Comparison of ENCODE assay signal across 1 cellular context in the genomic region with DNA sequence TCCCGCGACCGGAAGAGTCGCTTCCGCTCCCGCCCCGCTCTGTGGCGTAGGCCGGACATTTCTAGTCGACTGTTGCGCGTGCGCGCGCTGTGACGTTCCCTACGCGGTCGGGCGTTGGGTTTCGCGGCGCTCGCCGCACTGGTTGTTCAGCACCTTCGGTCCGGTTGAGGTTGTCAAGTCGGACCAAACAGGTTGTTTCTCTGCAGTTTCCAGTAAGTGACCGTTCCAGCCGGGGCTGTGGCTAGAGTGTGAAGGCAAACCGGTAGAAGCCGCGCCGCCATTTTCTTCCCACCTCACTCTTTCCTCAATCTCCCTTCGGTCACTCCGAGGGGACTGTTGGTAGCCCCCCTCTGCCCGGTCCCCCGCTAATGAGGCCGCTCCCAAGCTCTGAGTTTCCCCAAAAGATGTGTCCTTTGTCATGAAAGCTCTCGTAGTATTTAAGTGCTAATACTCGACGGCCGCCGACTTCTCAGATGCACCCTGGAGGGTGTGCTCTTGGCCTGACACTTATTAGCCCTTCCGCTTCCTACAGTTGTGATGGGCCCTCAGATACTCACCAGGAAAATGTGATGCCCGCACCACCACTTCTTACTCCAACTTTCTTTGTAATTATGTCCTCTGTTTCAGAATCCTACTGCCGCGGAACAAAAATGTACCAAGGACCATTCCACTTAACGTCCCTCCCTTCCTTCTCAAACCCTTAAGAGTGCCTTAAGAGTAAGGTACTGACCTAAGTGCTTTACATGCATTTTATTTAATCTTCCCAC.
A peak's percentile ranks its signal among the peaks of the same experiment; 100 is the strongest.
TF ChIP-seq lines count a peak whose summit lies in the region.

No MANE protein-coding gene starts in this region.

TF ChIP-seq in K562, 482 proteins besides CTCF, POLR2A, EP300 and RAD21 (continued from another document and continues in another):
- TF ChIP-seq, protein P1, sequence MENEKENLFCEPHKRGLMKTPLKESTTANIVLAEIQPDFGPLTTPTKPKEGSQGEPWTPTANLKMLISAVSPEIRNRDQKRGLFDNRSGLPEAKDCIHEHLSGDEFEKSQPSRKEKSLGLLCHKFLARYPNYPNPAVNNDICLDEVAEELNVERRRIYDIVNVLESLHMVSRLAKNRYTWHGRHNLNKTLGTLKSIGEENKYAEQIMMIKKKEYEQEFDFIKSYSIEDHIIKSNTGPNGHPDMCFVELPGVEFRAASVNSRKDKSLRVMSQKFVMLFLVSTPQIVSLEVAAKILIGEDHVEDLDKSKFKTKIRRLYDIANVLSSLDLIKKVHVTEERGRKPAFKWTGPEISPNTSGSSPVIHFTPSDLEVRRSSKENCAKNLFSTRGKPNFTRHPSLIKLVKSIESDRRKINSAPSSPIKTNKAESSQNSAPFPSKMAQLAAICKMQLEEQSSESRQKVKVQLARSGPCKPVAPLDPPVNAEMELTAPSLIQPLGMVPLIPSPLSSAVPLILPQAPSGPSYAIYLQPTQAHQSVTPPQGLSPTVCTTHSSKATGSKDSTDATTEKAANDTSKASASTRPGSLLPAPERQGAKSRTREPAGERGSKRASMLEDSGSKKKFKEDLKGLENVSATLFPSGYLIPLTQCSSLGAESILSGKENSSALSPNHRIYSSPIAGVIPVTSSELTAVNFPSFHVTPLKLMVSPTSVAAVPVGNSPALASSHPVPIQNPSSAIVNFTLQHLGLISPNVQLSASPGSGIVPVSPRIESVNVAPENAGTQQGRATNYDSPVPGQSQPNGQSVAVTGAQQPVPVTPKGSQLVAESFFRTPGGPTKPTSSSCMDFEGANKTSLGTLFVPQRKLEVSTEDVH (IDR thresholded peaks at IDR 0.05; ENCODE audit: low read depth, partially characterized antibody): peak; percentile 49
- TF ChIP-seq BRD9 (IDR thresholded peaks at IDR 0.05; ENCODE audit: low read depth, partially characterized antibody) (peak; percentile 86), CSDE1 (IDR thresholded peaks at IDR 0.05) (no peak; a peak in 1 of 4 replicates), WHSC1 (IDR thresholded peaks at IDR 0.05; ENCODE audit: low read length) (no peak), KLF1 (tag; IDR thresholded peaks at IDR 0.05) (peak; percentile 75; the same call in 1 of the 2 replicates), ZNF384 (IDR thresholded peaks at IDR 0.05; ENCODE audit: low read depth, low read length) (0 out of 2 replicates have a peak, but pooled peaks have one; percentile 33), ZBTB17 (CRISPR knock-in tag; IDR thresholded peaks at IDR 0.05) (peak; percentile 82), XRCC3 (IDR thresholded peaks at IDR 0.05) (no peak), MYNN (IDR thresholded peaks at IDR 0.05) (no peak; the same call in 1 of the 2 replicates), MYNN (CRISPR knock-in tag; IDR thresholded peaks at IDR 0.05) (no peak), SLC30A9 (CRISPR knock-in tag; IDR thresholded peaks at IDR 0.05) (no peak), GABPA (tag; conservative IDR thresholded peaks at IDR 0.05; ENCODE audit: low read depth) (peak; percentile 87), ZNF780A (CRISPR knock-in tag; IDR thresholded peaks at IDR 0.05) (no peak), MTA3 (IDR thresholded peaks at IDR 0.05; ENCODE audit: borderline replicate concordance) (peak; percentile 87; the same call in 1 of the 2 replicates), FOXA1 (IDR thresholded peaks at IDR 0.05; ENCODE audit: borderline replicate concordance) (no peak), ZNF41 (CRISPR knock-in tag; conservative IDR thresholded peaks at IDR 0.05) (peak; percentile 63; the same call in 1 of the 2 replicates), FOXA3 (CRISPR knock-in tag; conservative IDR thresholded peaks at IDR 0.05 in 1 of 2, IDR thresholded peaks at IDR 0.05 in 1 of 2) (peak in 1 of 2 experiments; percentile 70; a peak in 1 of 4 replicates), RFX1 (IDR thresholded peaks at IDR 0.05) (no peak), NR2C1 (IDR thresholded peaks at IDR 0.05) (no peak), NR2C1 (tag; IDR thresholded peaks at IDR 0.05) (no peak), ZSCAN32 (CRISPR knock-in tag; IDR thresholded peaks at IDR 0.05) (no peak), NFATC3 (IDR thresholded peaks at IDR 0.05) (no peak), FOXP1 (CRISPR knock-in tag; IDR thresholded peaks at IDR 0.05) (peak; percentile 93), HNRNPUL1 (IDR thresholded peaks at IDR 0.05; ENCODE audit: low read length) (no peak), DMBX1 (CRISPR knock-in tag; IDR thresholded peaks at IDR 0.05; ENCODE audit: borderline replicate concordance) (peak; percentile 62), ZNF717 (CRISPR knock-in tag; IDR thresholded peaks at IDR 0.05) (no peak; the same call in 1 of the 2 replicates), CBFA2T3 (IDR thresholded peaks at IDR 0.05) (no peak), ZKSCAN1 (IDR thresholded peaks at IDR 0.05; ENCODE audit: low read depth, low read length) (no peak), TBL1XR1 (IDR thresholded peaks at IDR 0.05; ENCODE audit: low read length in 2 of 2) (peak; percentile 65 to 91; a peak in 3 of 4 replicates), RBM34 (IDR thresholded peaks at IDR 0.05; ENCODE audit: borderline replicate concordance, insufficient read depth, low read length) (no peak), KDM4B (IDR thresholded peaks at IDR 0.05; ENCODE audit: borderline replicate concordance in 2 of 2, low read depth in 1 of 2) (peak in 1 of 2 experiments; percentile 88; a peak in 2 of 4 replicates), MCM7 (IDR thresholded peaks at IDR 0.05) (no peak), TEAD4 (IDR thresholded peaks at IDR 0.05; ENCODE audit: low read length) (no peak; the same call in none of the 2 replicates), TEAD4 (CRISPR knock-in tag; IDR thresholded peaks at IDR 0.05; ENCODE audit: borderline replicate concordance) (peak; percentile 83; the same call in 1 of the 2 replicates), SPI1 (IDR thresholded peaks at IDR 0.05; ENCODE audit: borderline replicate concordance, low read depth, low read length) (peak; percentile 53; the same call in 1 of the 2 replicates), YBX1 (IDR thresholded peaks at IDR 0.05) (no peak), STAG1 (CRISPR knock-in tag; IDR thresholded peaks at IDR 0.05; ENCODE audit: borderline replicate concordance) (no peak), NFIC (IDR thresholded peaks at IDR 0.05) (peak; percentile 60; the same call in 1 of the 2 replicates), MTA1 (IDR thresholded peaks at IDR 0.05; ENCODE audit: borderline replicate concordance) (no peak), ZNF224 (CRISPR knock-in tag; IDR thresholded peaks at IDR 0.05) (no peak)
- TF ChIP-seq, protein P2, sequence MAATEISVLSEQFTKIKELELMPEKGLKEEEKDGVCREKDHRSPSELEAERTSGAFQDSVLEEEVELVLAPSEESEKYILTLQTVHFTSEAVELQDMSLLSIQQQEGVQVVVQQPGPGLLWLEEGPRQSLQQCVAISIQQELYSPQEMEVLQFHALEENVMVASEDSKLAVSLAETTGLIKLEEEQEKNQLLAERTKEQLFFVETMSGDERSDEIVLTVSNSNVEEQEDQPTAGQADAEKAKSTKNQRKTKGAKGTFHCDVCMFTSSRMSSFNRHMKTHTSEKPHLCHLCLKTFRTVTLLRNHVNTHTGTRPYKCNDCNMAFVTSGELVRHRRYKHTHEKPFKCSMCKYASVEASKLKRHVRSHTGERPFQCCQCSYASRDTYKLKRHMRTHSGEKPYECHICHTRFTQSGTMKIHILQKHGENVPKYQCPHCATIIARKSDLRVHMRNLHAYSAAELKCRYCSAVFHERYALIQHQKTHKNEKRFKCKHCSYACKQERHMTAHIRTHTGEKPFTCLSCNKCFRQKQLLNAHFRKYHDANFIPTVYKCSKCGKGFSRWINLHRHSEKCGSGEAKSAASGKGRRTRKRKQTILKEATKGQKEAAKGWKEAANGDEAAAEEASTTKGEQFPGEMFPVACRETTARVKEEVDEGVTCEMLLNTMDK (IDR thresholded peaks at IDR 0.05; ENCODE audit: borderline replicate concordance, insufficient read depth, low read depth, low read length, poor library complexity, severe bottlenecking): no peak
- TF ChIP-seq, protein P3, sequence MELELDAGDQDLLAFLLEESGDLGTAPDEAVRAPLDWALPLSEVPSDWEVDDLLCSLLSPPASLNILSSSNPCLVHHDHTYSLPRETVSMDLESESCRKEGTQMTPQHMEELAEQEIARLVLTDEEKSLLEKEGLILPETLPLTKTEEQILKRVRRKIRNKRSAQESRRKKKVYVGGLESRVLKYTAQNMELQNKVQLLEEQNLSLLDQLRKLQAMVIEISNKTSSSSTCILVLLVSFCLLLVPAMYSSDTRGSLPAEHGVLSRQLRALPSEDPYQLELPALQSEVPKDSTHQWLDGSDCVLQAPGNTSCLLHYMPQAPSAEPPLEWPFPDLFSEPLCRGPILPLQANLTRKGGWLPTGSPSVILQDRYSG (tag; conservative IDR thresholded peaks at IDR 0.05; ENCODE audit: low read depth): peak; percentile 77; the same call in 1 of the 2 replicates
- TF ChIP-seq, protein P4, sequence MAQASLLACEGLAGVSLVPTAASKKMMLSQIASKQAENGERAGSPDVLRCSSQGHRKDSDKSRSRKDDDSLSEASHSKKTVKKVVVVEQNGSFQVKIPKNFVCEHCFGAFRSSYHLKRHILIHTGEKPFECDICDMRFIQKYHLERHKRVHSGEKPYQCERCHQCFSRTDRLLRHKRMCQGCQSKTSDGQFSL (CRISPR knock-in tag; IDR thresholded peaks at IDR 0.05): no peak
- TF ChIP-seq, protein P4 (tag; IDR thresholded peaks at IDR 0.05): no peak; a peak in 1 of 4 replicates
- TF ChIP-seq, protein P5, sequence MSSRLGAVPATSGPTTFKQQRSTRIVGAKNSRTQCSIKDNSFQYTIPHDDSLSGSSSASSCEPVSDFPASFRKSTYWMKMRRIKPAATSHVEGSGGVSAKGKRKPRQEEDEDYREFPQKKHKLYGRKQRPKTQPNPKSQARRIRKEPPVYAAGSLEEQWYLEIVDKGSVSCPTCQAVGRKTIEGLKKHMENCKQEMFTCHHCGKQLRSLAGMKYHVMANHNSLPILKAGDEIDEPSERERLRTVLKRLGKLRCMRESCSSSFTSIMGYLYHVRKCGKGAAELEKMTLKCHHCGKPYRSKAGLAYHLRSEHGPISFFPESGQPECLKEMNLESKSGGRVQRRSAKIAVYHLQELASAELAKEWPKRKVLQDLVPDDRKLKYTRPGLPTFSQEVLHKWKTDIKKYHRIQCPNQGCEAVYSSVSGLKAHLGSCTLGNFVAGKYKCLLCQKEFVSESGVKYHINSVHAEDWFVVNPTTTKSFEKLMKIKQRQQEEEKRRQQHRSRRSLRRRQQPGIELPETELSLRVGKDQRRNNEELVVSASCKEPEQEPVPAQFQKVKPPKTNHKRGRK (tag; IDR thresholded peaks at IDR 0.05): 0 out of 2 replicates have a peak, but pooled peaks have one; percentile 24
- TF ChIP-seq, protein P6, sequence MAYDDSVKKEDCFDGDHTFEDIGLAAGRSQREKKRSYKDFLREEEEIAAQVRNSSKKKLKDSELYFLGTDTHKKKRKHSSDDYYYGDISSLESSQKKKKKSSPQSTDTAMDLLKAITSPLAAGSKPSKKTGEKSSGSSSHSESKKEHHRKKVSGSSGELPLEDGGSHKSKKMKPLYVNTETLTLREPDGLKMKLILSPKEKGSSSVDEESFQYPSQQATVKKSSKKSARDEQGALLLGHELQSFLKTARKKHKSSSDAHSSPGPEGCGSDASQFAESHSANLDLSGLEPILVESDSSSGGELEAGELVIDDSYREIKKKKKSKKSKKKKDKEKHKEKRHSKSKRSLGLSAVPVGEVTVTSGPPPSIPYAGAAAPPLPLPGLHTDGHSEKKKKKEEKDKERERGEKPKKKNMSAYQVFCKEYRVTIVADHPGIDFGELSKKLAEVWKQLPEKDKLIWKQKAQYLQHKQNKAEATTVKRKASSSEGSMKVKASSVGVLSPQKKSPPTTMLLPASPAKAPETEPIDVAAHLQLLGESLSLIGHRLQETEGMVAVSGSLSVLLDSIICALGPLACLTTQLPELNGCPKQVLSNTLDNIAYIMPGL (CRISPR knock-in tag; IDR thresholded peaks at IDR 0.05): peak; percentile 29; the same call in 1 of the 2 replicates
- TF ChIP-seq, protein P7, sequence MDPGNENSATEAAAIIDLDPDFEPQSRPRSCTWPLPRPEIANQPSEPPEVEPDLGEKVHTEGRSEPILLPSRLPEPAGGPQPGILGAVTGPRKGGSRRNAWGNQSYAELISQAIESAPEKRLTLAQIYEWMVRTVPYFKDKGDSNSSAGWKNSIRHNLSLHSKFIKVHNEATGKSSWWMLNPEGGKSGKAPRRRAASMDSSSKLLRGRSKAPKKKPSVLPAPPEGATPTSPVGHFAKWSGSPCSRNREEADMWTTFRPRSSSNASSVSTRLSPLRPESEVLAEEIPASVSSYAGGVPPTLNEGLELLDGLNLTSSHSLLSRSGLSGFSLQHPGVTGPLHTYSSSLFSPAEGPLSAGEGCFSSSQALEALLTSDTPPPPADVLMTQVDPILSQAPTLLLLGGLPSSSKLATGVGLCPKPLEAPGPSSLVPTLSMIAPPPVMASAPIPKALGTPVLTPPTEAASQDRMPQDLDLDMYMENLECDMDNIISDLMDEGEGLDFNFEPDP (CRISPR knock-in tag; IDR thresholded peaks at IDR 0.05): no peak
- TF ChIP-seq, protein P8, sequence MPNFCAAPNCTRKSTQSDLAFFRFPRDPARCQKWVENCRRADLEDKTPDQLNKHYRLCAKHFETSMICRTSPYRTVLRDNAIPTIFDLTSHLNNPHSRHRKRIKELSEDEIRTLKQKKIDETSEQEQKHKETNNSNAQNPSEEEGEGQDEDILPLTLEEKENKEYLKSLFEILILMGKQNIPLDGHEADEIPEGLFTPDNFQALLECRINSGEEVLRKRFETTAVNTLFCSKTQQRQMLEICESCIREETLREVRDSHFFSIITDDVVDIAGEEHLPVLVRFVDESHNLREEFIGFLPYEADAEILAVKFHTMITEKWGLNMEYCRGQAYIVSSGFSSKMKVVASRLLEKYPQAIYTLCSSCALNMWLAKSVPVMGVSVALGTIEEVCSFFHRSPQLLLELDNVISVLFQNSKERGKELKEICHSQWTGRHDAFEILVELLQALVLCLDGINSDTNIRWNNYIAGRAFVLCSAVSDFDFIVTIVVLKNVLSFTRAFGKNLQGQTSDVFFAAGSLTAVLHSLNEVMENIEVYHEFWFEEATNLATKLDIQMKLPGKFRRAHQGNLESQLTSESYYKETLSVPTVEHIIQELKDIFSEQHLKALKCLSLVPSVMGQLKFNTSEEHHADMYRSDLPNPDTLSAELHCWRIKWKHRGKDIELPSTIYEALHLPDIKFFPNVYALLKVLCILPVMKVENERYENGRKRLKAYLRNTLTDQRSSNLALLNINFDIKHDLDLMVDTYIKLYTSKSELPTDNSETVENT (CRISPR knock-in tag; IDR thresholded peaks at IDR 0.05): peak; percentile 95
